22 cellular contexts compared by ENCODE assay signal in the genomic region with DNA sequence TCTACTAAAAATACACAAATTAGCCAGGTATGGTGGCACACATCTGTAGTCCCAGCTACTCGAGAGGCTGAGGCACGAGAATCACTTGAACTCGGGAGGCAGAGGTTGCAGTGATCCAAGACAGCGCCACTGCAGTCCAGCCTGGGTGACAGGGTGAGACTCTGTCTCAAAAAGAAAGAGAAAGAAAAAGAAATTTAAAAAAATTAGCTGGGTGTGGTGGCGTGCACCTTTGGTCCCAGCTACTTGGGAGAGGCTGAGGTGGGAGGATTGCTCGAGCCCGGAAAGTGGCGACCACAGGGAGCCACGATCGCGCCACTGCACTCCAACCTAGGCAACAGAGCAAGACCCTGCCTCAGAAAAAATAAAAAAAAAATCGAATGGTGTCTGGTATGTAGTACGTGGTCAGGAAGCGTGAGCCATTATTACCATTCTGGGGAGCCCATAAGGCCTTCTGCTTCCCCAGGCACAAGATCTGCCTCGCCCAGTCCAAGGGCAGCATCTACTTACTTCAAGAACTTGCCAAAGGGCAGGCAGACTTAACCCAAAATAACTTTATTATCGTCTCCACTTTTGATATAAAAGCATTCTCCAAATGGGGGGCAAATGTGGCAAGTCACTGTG. TPM values are rescaled to one million over a fixed set of nuclear protein-coding genes. Genes with fewer than 3 reads are reported as not detected.
DNase-seq lines count a peak whose midpoint lies in the region; ATAC-seq, FAIRE-seq and TF ChIP-seq lines count a peak whose summit lies in the region.
"Had no signal": no experiment of that assay in that cellular context is flagged by ENCODE, and none has a peak within 500 bp of the region (broad histone marks: within the 10 kb centered on the region; RNA-seq: fewer than 3 reads in every experiment).

No MANE protein-coding gene starts in this region.

- no peak overlapping the region for H3K4me3 Mint-ChIP-seq in activated CD8-positive, alpha-beta T cell treated with anti-CD3 and anti-CD28 coated beads for 36 hours
- H3K4me3 Mint-ChIP-seq in activated CD8-positive, alpha-beta T cell treated with anti-CD3 and anti-CD28 coated beads, Interleukin-2, amount 10 ng/mL, durations not matched to agents 7 days and 5 days: no peak overlapping the region
- peak overlapping the region; percentile 17 for H3K4me3 Mint-ChIP-seq in natural killer cell treated with Interleukin-12 subunit alpha and Interleukin-12 subunit beta and Interleukin-15 and Interleukin-18, amount 100 ng/mL, for 72 hours
- no peak overlapping the region for H3K4me3 Mint-ChIP-seq in stimulated activated effector memory CD8-positive, alpha-beta T cell treated with anti-CD3 and anti-CD28 coated beads, Interleukin-12 subunit alpha, Interleukin-12 subunit beta, amount 100 ng/mL, for 72 hours
- H3K4me3 Mint-ChIP-seq in progenitor cell of endocrine pancreas (ENCODE audit: low read depth): no peak overlapping the region

- no TSS peak for BruUV-seq in GM12878 (replicated peaks; lab: Mats Ljungman, UMichigan)

- TF ChIP-seq POLR2A in GM12878 (IDR thresholded peaks at IDR 0.05; ENCODE audit: low read depth, low read length): no peak

- DNase-seq in activated CD8-positive, alpha-beta T cell treated with anti-CD3 and anti-CD28 coated beads for 36 hours: no peak
- DNase-seq in activated CD8-positive, alpha-beta T cell treated with anti-CD3 and anti-CD28 coated beads, Interleukin-2, amount 10 ng/mL, durations not matched to agents 7 days and 5 days: no peak
- DNase-seq in GM12878 (ENCODE audit: low read depth, low spot score) (no peak), Karpas-422 (no peak), pons (ENCODE audit: low spot score) (no peak), progenitor cell of endocrine pancreas (ENCODE audit: low spot score, unreplicated experiment) (no peak)
- DNase-seq in natural killer cell treated with Interleukin-12 subunit alpha and Interleukin-12 subunit beta and Interleukin-15 and Interleukin-18, amount 100 ng/mL, for 72 hours (ENCODE audit: low spot score): no peak
- DNase-seq in stimulated activated effector memory CD8-positive, alpha-beta T cell treated with anti-CD3 and anti-CD28 coated beads, Interleukin-12 subunit alpha, Interleukin-12 subunit beta, amount 100 ng/mL, for 72 hours (ENCODE audit: low spot score in 2 of 2): no peak
- DNase-seq: AML-193; Caco-2; CD4-positive, CD25-positive, alpha-beta regulatory T cell; DMS153; DMS79 treated with DMSO at 0.1 percent for 48 hours; GF-D8; GM23248 had no signal

- H2AFZ ChIP-seq in GM12878 (ENCODE audit: control insufficient read depth, low read depth, low read length) (no peak overlapping the region), Karpas-422 (ENCODE audit: low read length) (no peak overlapping the region)
- H2AFZ ChIP-seq: GM23248 had no signal

- H3K27me3 ChIP-seq in GM12878 (replicated peaks in 1 of 2; ENCODE audit: control insufficient read depth in 2 of 2, insufficient read depth in 2 of 2, low read length in 1 of 2) (no peaks in the 10 kb centered on the region), Karpas-422 (ENCODE audit: low read length) (no peaks in the 10 kb centered on the region)

- SMC1A ChIA-PET in GM12878 (lab: Charles Lee; ENCODE audit: uncharacterized antibody, unreplicated experiment): no interaction called here

- ATAC-seq in activated CD8-positive, alpha-beta T cell treated with anti-CD3 and anti-CD28 coated beads for 36 hours: peak; percentile 17
- no peak for ATAC-seq in activated CD8-positive, alpha-beta T cell treated with anti-CD3 and anti-CD28 coated beads, Interleukin-2, amount 10 ng/mL, durations not matched to agents 7 days and 5 days
- no peak for ATAC-seq in GM12878
- peak in 1 of 2 donors; percentile 81 for ATAC-seq in natural killer cell treated with Interleukin-12 subunit alpha and Interleukin-12 subunit beta and Interleukin-15 and Interleukin-18, amount 100 ng/mL, for 72 hours
- ATAC-seq in stimulated activated effector memory CD8-positive, alpha-beta T cell treated with anti-CD3 and anti-CD28 coated beads, Interleukin-12 subunit alpha, Interleukin-12 subunit beta, amount 100 ng/mL, for 72 hours: peak; percentile 53
- ATAC-seq: A549 had no signal

- no peak overlapping the region for H3K27ac ChIP-seq in GM12878 (ENCODE audit: control insufficient read depth, insufficient read depth)
- H3K27ac ChIP-seq in Karpas-422 (ENCODE audit: low read length): no peak overlapping the region
- H3K27ac ChIP-seq: 22Rv1, A549, GM23248 had no signal

- H3K4me1 Mint-ChIP-seq in activated CD8-positive, alpha-beta T cell treated with anti-CD3 and anti-CD28 coated beads for 36 hours (ENCODE audit: low read depth): peaks cover 4% of the 10 kb centered on the region
- H3K4me1 Mint-ChIP-seq in activated CD8-positive, alpha-beta T cell treated with anti-CD3 and anti-CD28 coated beads, Interleukin-2, amount 10 ng/mL, durations not matched to agents 7 days and 5 days (ENCODE audit: low read depth): peaks cover 15% of the 10 kb centered on the region
- H3K4me1 Mint-ChIP-seq in natural killer cell treated with Interleukin-12 subunit alpha and Interleukin-12 subunit beta and Interleukin-15 and Interleukin-18, amount 100 ng/mL, for 72 hours (ENCODE audit: low read depth in 2 of 2): peaks cover 0 to 13% of the 10 kb centered on the region in 2 donors
- H3K4me1 Mint-ChIP-seq in stimulated activated effector memory CD8-positive, alpha-beta T cell treated with anti-CD3 and anti-CD28 coated beads, Interleukin-12 subunit alpha, Interleukin-12 subunit beta, amount 100 ng/mL, for 72 hours: no peaks in the 10 kb centered on the region
- no peaks in the 10 kb centered on the region for H3K4me1 Mint-ChIP-seq in progenitor cell of endocrine pancreas (ENCODE audit: low read depth)

- no peaks in the 10 kb centered on the region for H4K20me1 ChIP-seq in GM12878 (ENCODE audit: control insufficient read depth, insufficient read depth)
- no peaks in the 10 kb centered on the region for H4K20me1 ChIP-seq in Karpas-422 (ENCODE audit: insufficient read depth, low read depth, low read length)

- FAIRE-seq in GM12878 (lab: Jason Lieb, UNC): no peak
- FAIRE-seq: A549, D721Med had no signal

- WGBS in GM12878 (ENCODE audit: insufficient coverage, insufficient replicate concordance, low lambda C conversion rate, missing lambda C conversion rate): 54% methylated on average over 16 of the region's 16 CpGs

- peaks cover 9% of the 10 kb centered on the region for H3K9me3 Mint-ChIP-seq in activated CD8-positive, alpha-beta T cell treated with anti-CD3 and anti-CD28 coated beads for 36 hours
- peaks cover 6% of the 10 kb centered on the region for H3K9me3 Mint-ChIP-seq in activated CD8-positive, alpha-beta T cell treated with anti-CD3 and anti-CD28 coated beads, Interleukin-2, amount 10 ng/mL, durations not matched to agents 7 days and 5 days (ENCODE audit: insufficient read depth)
- peaks cover 3% of the 10 kb centered on the region for H3K9me3 Mint-ChIP-seq in natural killer cell treated with Interleukin-12 subunit alpha and Interleukin-12 subunit beta and Interleukin-15 and Interleukin-18, amount 100 ng/mL, for 72 hours
- peaks cover 9% of the 10 kb centered on the region for H3K9me3 Mint-ChIP-seq in stimulated activated effector memory CD8-positive, alpha-beta T cell treated with anti-CD3 and anti-CD28 coated beads, Interleukin-12 subunit alpha, Interleukin-12 subunit beta, amount 100 ng/mL, for 72 hours
- H3K9me3 Mint-ChIP-seq in progenitor cell of endocrine pancreas (ENCODE audit: low read depth): peaks cover 2% of the 10 kb centered on the region

- no peaks in the 10 kb centered on the region for H3K36me3 ChIP-seq in GM12878 (ENCODE audit: control insufficient read depth in 2 of 2, insufficient read depth in 2 of 2, low read length in 1 of 2)
- no peaks in the 10 kb centered on the region for H3K36me3 ChIP-seq in Karpas-422 (ENCODE audit: insufficient read depth, low read length)
- H3K36me3 ChIP-seq: HAP-1 had no signal

- H3K9ac ChIP-seq in GM12878 (ENCODE audit: control insufficient read depth, insufficient read depth, low read length) (no peak overlapping the region), Karpas-422 (ENCODE audit: low read length) (no peak overlapping the region)
- H3K9ac ChIP-seq: GM23248 had no signal

- H3K4me3 ChIP-seq in GM12878 (no peak overlapping the region), Karpas-422 (ENCODE audit: low read length) (no peak overlapping the region)
- H3K4me3 ChIP-seq: A549, GM23248, HAP-1 had no signal

- no peak for TF ChIP-seq CTCF in activated CD8-positive, alpha-beta T cell treated with anti-CD3 and anti-CD28 coated beads for 36 hours (IDR thresholded peaks at IDR 0.05)
- TF ChIP-seq CTCF in GM12878 (IDR thresholded peaks at IDR 0.05 in 2 of 3, conservative IDR thresholded peaks at IDR 0.05 in 1 of 3; ENCODE audit: control insufficient read depth in 2 of 3, extremely low read depth in 1 of 3, insufficient read depth in 1 of 3, low read depth in 3 of 3, low read length in 3 of 3): no peak
- no peak for TF ChIP-seq CTCF in progenitor cell of endocrine pancreas (IDR thresholded peaks at IDR 0.05; ENCODE audit: unreplicated experiment)

- no peaks in the 10 kb centered on the region for H3K9me2 ChIP-seq in Karpas-422 (replicated peaks; ENCODE audit: insufficient read depth, low read length)

- no peaks in the 10 kb centered on the region for H3K36me3 Mint-ChIP-seq in activated CD8-positive, alpha-beta T cell treated with anti-CD3 and anti-CD28 coated beads for 36 hours (ENCODE audit: low read depth)
- no peaks in the 10 kb centered on the region for H3K36me3 Mint-ChIP-seq in activated CD8-positive, alpha-beta T cell treated with anti-CD3 and anti-CD28 coated beads, Interleukin-2, amount 10 ng/mL, durations not matched to agents 7 days and 5 days (ENCODE audit: low read depth)
- peaks cover 1% of the 10 kb centered on the region for H3K36me3 Mint-ChIP-seq in natural killer cell treated with Interleukin-12 subunit alpha and Interleukin-12 subunit beta and Interleukin-15 and Interleukin-18, amount 100 ng/mL, for 72 hours
- H3K36me3 Mint-ChIP-seq in stimulated activated effector memory CD8-positive, alpha-beta T cell treated with anti-CD3 and anti-CD28 coated beads, Interleukin-12 subunit alpha, Interleukin-12 subunit beta, amount 100 ng/mL, for 72 hours: no peaks in the 10 kb centered on the region
- H3K36me3 Mint-ChIP-seq in progenitor cell of endocrine pancreas (ENCODE audit: insufficient read depth): peaks cover 9% of the 10 kb centered on the region
- H3K36me3 Mint-ChIP-seq: CD4-positive, CD25-positive, alpha-beta regulatory T cell had no signal

- CTCF ChIA-PET in activated CD8-positive, alpha-beta T cell treated with anti-CD3 and anti-CD28 coated beads for 36 hours (lab: Charles Lee): interaction anchor here (1.1 kb wide), 1 partner anchor 8 kb away, joined by 3 read pairs; no protein-coding TSS in a partner anchor
- CTCF ChIA-PET in activated CD8-positive, alpha-beta T cell treated with anti-CD3 and anti-CD28 coated beads, Interleukin-2, amount 10 ng/mL, durations not matched to agents 7 days and 5 days (lab: Charles Lee): interaction anchor here (1.4 kb wide), 1 partner anchor 62 kb away, joined by 4 read pairs; no protein-coding TSS in a partner anchor
- CTCF ChIA-PET in GM12878 (lab: Yijun Ruan, JAX): no interaction called here

- peaks cover 3% of the 10 kb centered on the region; the same call in 1 of the 3 replicates for H3K9me3 ChIP-seq in GM12878 (replicated peaks; ENCODE audit: control insufficient read depth, insufficient read depth, low read length)
- peaks cover 10% of the 10 kb centered on the region for H3K9me3 ChIP-seq in Karpas-422 (ENCODE audit: low read length)

- H3K4me1 ChIP-seq in GM12878 (ENCODE audit: control insufficient read depth, insufficient read depth, low read length) (peaks cover 10% of the 10 kb centered on the region), Karpas-422 (ENCODE audit: low read length) (no peaks in the 10 kb centered on the region)
- H3K4me1 ChIP-seq: A549, Caco-2, HAP-1 had no signal

- no peak overlapping the region for H3K27ac Mint-ChIP-seq in activated CD8-positive, alpha-beta T cell treated with anti-CD3 and anti-CD28 coated beads for 36 hours
- H3K27ac Mint-ChIP-seq in activated CD8-positive, alpha-beta T cell treated with anti-CD3 and anti-CD28 coated beads, Interleukin-2, amount 10 ng/mL, durations not matched to agents 7 days and 5 days: no peak overlapping the region
- H3K27ac Mint-ChIP-seq in natural killer cell treated with Interleukin-12 subunit alpha and Interleukin-12 subunit beta and Interleukin-15 and Interleukin-18, amount 100 ng/mL, for 72 hours: peak overlapping the region in 1 of 2 donors; percentile 79
- no peak overlapping the region for H3K27ac Mint-ChIP-seq in stimulated activated effector memory CD8-positive, alpha-beta T cell treated with anti-CD3 and anti-CD28 coated beads, Interleukin-12 subunit alpha, Interleukin-12 subunit beta, amount 100 ng/mL, for 72 hours
- H3K27ac Mint-ChIP-seq in progenitor cell of endocrine pancreas: no peak overlapping the region
- H3K27ac Mint-ChIP-seq: CD4-positive, CD25-positive, alpha-beta regulatory T cell had no signal

- no peak for TF ChIP-seq RAD21 in GM12878 (IDR thresholded peaks at IDR 0.05; ENCODE audit: insufficient read depth, low read depth, low read length)

- RAD21 ChIA-PET in GM12878 (lab: Charles Lee; ENCODE audit: unreplicated experiment): no interaction called here

- intact Hi-C loops in activated CD8-positive, alpha-beta T cell treated with anti-CD3 and anti-CD28 coated beads for 36 hours (cut with micrococcal nuclease): no loop called here
- intact Hi-C loops in GM12878 (cut with micrococcal nuclease; ENCODE audit: unreplicated experiment): no loop called here

- H3K4me2 ChIP-seq in GM12878 (ENCODE audit: control insufficient read depth, insufficient read depth) (peak overlapping the region; percentile 48; the same call in 1 of the 2 replicates), Karpas-422 (ENCODE audit: low read depth, low read length, poor library complexity, severe bottlenecking) (no peak overlapping the region)
- H3K4me2 ChIP-seq: A549 had no signal

- H3K27me3 Mint-ChIP-seq in activated CD8-positive, alpha-beta T cell treated with anti-CD3 and anti-CD28 coated beads for 36 hours: no peaks in the 10 kb centered on the region
- no peaks in the 10 kb centered on the region for H3K27me3 Mint-ChIP-seq in activated CD8-positive, alpha-beta T cell treated with anti-CD3 and anti-CD28 coated beads, Interleukin-2, amount 10 ng/mL, durations not matched to agents 7 days and 5 days (ENCODE audit: low read depth)
- H3K27me3 Mint-ChIP-seq in natural killer cell treated with Interleukin-12 subunit alpha and Interleukin-12 subunit beta and Interleukin-15 and Interleukin-18, amount 100 ng/mL, for 72 hours: no peaks in the 10 kb centered on the region
- H3K27me3 Mint-ChIP-seq in progenitor cell of endocrine pancreas: no peaks in the 10 kb centered on the region
- H3K27me3 Mint-ChIP-seq: CD4-positive, CD25-positive, alpha-beta regulatory T cell had no signal

- in situ Hi-C loops in GM12878 (cut with MboI): no loop called here

- POLR2A ChIA-PET in activated CD8-positive, alpha-beta T cell treated with anti-CD3 and anti-CD28 coated beads for 36 hours (lab: Charles Lee): no interaction called here
- POLR2A ChIA-PET in activated CD8-positive, alpha-beta T cell treated with anti-CD3 and anti-CD28 coated beads, Interleukin-2, amount 10 ng/mL, durations not matched to agents 7 days and 5 days (lab: Charles Lee): interaction anchor here (0.6 kb wide), 1 partner anchor 34 kb away, joined by 3 read pairs; no protein-coding TSS in a partner anchor
- POLR2A ChIA-PET in GM12878 (lab: Charles Lee): no interaction called here

- TF ChIP-seq EP300 in GM12878 (IDR thresholded peaks at IDR 0.05; ENCODE audit: borderline replicate concordance in 1 of 2, control insufficient read depth in 1 of 2, low read depth in 2 of 2, low read length in 2 of 2): no peak

- H3K79me2 ChIP-seq in GM12878 (ENCODE audit: control insufficient read depth, insufficient read depth, low read length) (no peaks in the 10 kb centered on the region), Karpas-422 (ENCODE audit: low read length) (no peaks in the 10 kb centered on the region)

RNA-seq across cellular contexts. Expression of a gene that starts 12.4 kb away (rescaled TPM):
- total RNA-seq in activated CD8-positive, alpha-beta T cell treated with anti-CD3 and anti-CD28 coated beads for 36 hours: under 1 TPM in 1 of 2 experiments, not detected in 1; 0.29 TPM
- 10 to 100 TPM in 1 of 2 experiments, 1 to 10 TPM in 1; 10.0 to 10.2 TPM for total RNA-seq in activated CD8-positive, alpha-beta T cell treated with anti-CD3 and anti-CD28 coated beads, Interleukin-2, amount 10 ng/mL, durations not matched to agents 7 days and 5 days
- not detected in 2 replicates for total RNA-seq in GM12878 (2013; cell fraction: nucleolus; rRNA removed)
- total RNA-seq in GM12878 (2014; rRNA removed) (7.1 and 9.7 TPM in 2 replicates), GM12878 (2014; rRNA removed; fragmentation: Illumina TruSeq; extraction: Trizol) (6.6 and 7.3 TPM in 2 replicates), GM12878 (2021) (10.4 and 11.3 TPM in 2 replicates), progenitor cell of endocrine pancreas (not detected in 2 replicates)
- 2.6 TPM for polyA plus RNA-seq in GM12878 (2011; ENCODE audit: low read depth)
- polyA plus RNA-seq in GM12878 (2011; rRNA removed) (0.35 and 0.53 TPM in 2 replicates), GM12878 (2014; fragmentation: Illumina TruSeq; extraction: Trizol) (9.3 and 11.9 TPM in 2 replicates), GM12878 (2014; fragmentation: Nextera tagmentation; extraction: Ambion mirVana) (1 to 10 TPM; 3.7 to 5.0 TPM), GM12878 (2014; rRNA removed) (12.0 and 13.2 TPM in 2 replicates), GM12878 (2016; fragmentation: Nextera tagmentation; extraction: Ambion mirVana) (1 to 10 TPM; 6.8 to 9.3 TPM)
- 0.72 and 0.93 TPM in 2 replicates for polyA plus RNA-seq in GM12878 (2011; cell fraction: cytosol; rRNA removed)
- 0.43 and 0.53 TPM in 2 replicates for polyA plus RNA-seq in GM12878 (2011; cell fraction: nucleus; rRNA removed)
- polyA plus RNA-seq in GM12878 (2012): 3.9 and 4.3 TPM in 2 replicates
- polyA minus RNA-seq in GM12878 (2011; rRNA and poly(A)+ RNA removed): 0.37 and 0.62 TPM in 2 replicates
- polyA minus RNA-seq in GM12878 (2011; cell fraction: cytosol; rRNA and poly(A)+ RNA removed): not detected in 2 replicates
- polyA minus RNA-seq in GM12878 (2011; cell fraction: nucleus; rRNA and poly(A)+ RNA removed): not detected in 2 replicates
- total RNA-seq in natural killer cell treated with Interleukin-12 subunit alpha and Interleukin-12 subunit beta and Interleukin-15 and Interleukin-18, amount 100 ng/mL, for 72 hours: under 1 TPM in 1 of 2 donors, not detected in 1; 0.71 TPM
- total RNA-seq in Karpas-422 (2014; rRNA removed; shearing (Covaris generic); ENCODE audit: low replicate concordance): not detected in 2 replicates
- total RNA-seq: Caco-2; CD4-positive, CD25-positive, alpha-beta regulatory T cell; GM23248; H4; HT-29 had no signal
- polyA plus RNA-seq: A549, BJ, GM23248 had no signal

RNA-seq across cellular contexts. Expression of a gene that starts 59.5 kb away (rescaled TPM):
- 100 to 1,000 TPM; 161 to 164 TPM for total RNA-seq in activated CD8-positive, alpha-beta T cell treated with anti-CD3 and anti-CD28 coated beads for 36 hours
- 100 to 1,000 TPM; 128 to 132 TPM for total RNA-seq in activated CD8-positive, alpha-beta T cell treated with anti-CD3 and anti-CD28 coated beads, Interleukin-2, amount 10 ng/mL, durations not matched to agents 7 days and 5 days
- 21.0 TPM in 2 replicates for total RNA-seq in GM12878 (2013; cell fraction: nucleolus; rRNA removed)
- total RNA-seq in GM12878 (2014; rRNA removed) (48.6 and 50.8 TPM in 2 replicates), GM12878 (2014; rRNA removed; fragmentation: Illumina TruSeq; extraction: Trizol) (62.6 and 72.5 TPM in 2 replicates), GM12878 (2021) (152 and 155 TPM in 2 replicates), progenitor cell of endocrine pancreas (125 and 130 TPM in 2 replicates)
- polyA plus RNA-seq in GM12878 (2011; ENCODE audit: low read depth): 28.8 TPM
- polyA plus RNA-seq in GM12878 (2011; rRNA removed) (56.8 and 68.2 TPM in 2 replicates), GM12878 (2014; fragmentation: Illumina TruSeq; extraction: Trizol) (84.5 and 112 TPM in 2 replicates), GM12878 (2014; fragmentation: Nextera tagmentation; extraction: Ambion mirVana) (10 to 100 TPM in 1 of 2 experiments, 1 to 10 TPM in 1; 7.4 to 12.9 TPM), GM12878 (2014; rRNA removed) (86.8 and 102 TPM in 2 replicates), GM12878 (2016; fragmentation: Nextera tagmentation; extraction: Ambion mirVana) (100 to 1,000 TPM in 1 of 2 experiments, 10 to 100 TPM in 1; 33.4 to 138 TPM)
- polyA plus RNA-seq in GM12878 (2011; cell fraction: cytosol; rRNA removed): 81.7 and 93.7 TPM in 2 replicates
- polyA plus RNA-seq in GM12878 (2011; cell fraction: nucleus; rRNA removed): 45.9 and 67.9 TPM in 2 replicates
- polyA plus RNA-seq in GM12878 (2012): 43.1 and 57.4 TPM in 2 replicates
- polyA minus RNA-seq in GM12878 (2011; rRNA and poly(A)+ RNA removed): 55.2 and 70.5 TPM in 2 replicates
- polyA minus RNA-seq in GM12878 (2011; cell fraction: cytosol; rRNA and poly(A)+ RNA removed): 29.3 and 37.1 TPM in 2 replicates
- 4.2 and 10.9 TPM in 2 replicates for polyA minus RNA-seq in GM12878 (2011; cell fraction: nucleus; rRNA and poly(A)+ RNA removed)
- total RNA-seq in natural killer cell treated with Interleukin-12 subunit alpha and Interleukin-12 subunit beta and Interleukin-15 and Interleukin-18, amount 100 ng/mL, for 72 hours: 100 to 1,000 TPM; 124 to 137 TPM
- total RNA-seq in Karpas-422 (2014; rRNA removed; shearing (Covaris generic); ENCODE audit: low replicate concordance): 48.7 and 50.0 TPM in 2 replicates

Comparison
In these comparisons a context has a peak if more than half of its experiments do, and no peak if none do; other contexts are left out.
1. ATAC-seq: peak in activated CD8-positive, alpha-beta T cell treated with anti-CD3 and anti-CD28 coated beads for 36 hours (single experiment) and stimulated activated effector memory CD8-positive, alpha-beta T cell treated with anti-CD3 and anti-CD28 coated beads, Interleukin-12 subunit alpha, Interleukin-12 subunit beta, amount 100 ng/mL, for 72 hours (single experiment); none in activated CD8-positive, alpha-beta T cell treated with anti-CD3 and anti-CD28 coated beads, Interleukin-2, amount 10 ng/mL, durations not matched to agents 7 days and 5 days (single experiment) and GM12878 (single experiment).